In genomic region chr5:80083115-80083890, GRCh38 we compare ENCODE assay signal across 8 cellular contexts. TPM values are rescaled to one million over a fixed set of nuclear protein-coding genes. Genes with fewer than 3 reads are reported as not detected.
A peak's percentile ranks its signal among the peaks of the same experiment; 100 is the strongest.
DNase-seq lines count a peak whose midpoint lies in the region; ATAC-seq, FAIRE-seq and TF ChIP-seq lines count a peak whose summit lies in the region.

No MANE protein-coding gene starts in this region.

- no peak for TF ChIP-seq POLR2A in endothelial cell of umbilical vein (IDR thresholded peaks at IDR 0.05; ENCODE audit: low read depth, low read length)
- TF ChIP-seq POLR2A in transverse colon (IDR thresholded peaks at IDR 0.05): no peak

- dilution Hi-C loops in endothelial cell of umbilical vein (cut with MboI; ENCODE audit: extremely low pct_ligation_motif_present, low sequenced_read_pairs): no loop called here

- 13 to 46% methylated on average over 3 to 19 of the region's 19 CpGs for WGBS in transverse colon (ENCODE audit: low coverage in 1 of 2), 2 donors

- H3K9me3 ChIP-seq in endothelial cell of umbilical vein (replicated peaks; ENCODE audit: control insufficient read depth, insufficient read depth, low read length) (no peaks in the 10 kb centered on the region), transverse colon (no peaks in the 10 kb centered on the region)

- H3K4me2 ChIP-seq in endothelial cell of umbilical vein (ENCODE audit: insufficient read depth, low read length): peak overlapping the region; percentile 20

- TF ChIP-seq CTCF in endothelial cell of umbilical vein (IDR thresholded peaks at IDR 0.05; ENCODE audit: extremely low read depth in 1 of 2, insufficient read depth in 1 of 2, low read depth in 1 of 2, low read length in 2 of 2) (peak; percentile 45 to 51), transverse colon (IDR thresholded peaks at IDR 0.05) (peak; percentile 72 to 88 (median 78))

- intact Hi-C loops in endothelial cell of umbilical vein (cut with micrococcal nuclease) (loop anchor here (1.0 to 5.0 kb wide), 6 partner anchors 91 to 1059 kb away; partner anchors contain the start of gene MTX3), transverse colon (cut with DNase I; ENCODE audit: low total_unique reads) (loop anchor here (10.0 kb wide), 1 partner anchor 519 kb away; no protein-coding TSS in a partner anchor)

- no peaks in the 10 kb centered on the region for H4K20me1 ChIP-seq in endothelial cell of umbilical vein (replicated peaks; ENCODE audit: control insufficient read depth, extremely low read depth, insufficient read depth, low read length)

- peaks cover 18% of the 10 kb centered on the region for H3K4me1 Mint-ChIP-seq in activated CD4-positive, alpha-beta T cell treated with anti-CD3 and anti-CD28 coated beads, Interleukin-2, amount 10 ng/mL, durations not matched to agents 7 days and 5 days

- peak; percentile 79 for DNase-seq in DMS114 treated with DMSO at 0.1 percent for 48 hours (lab: John Stamatoyannopoulos, UW; ENCODE audit: unreplicated experiment)
- DNase-seq in NCI-H2227 treated with DMSO at 0.1 percent for 48 hours (lab: John Stamatoyannopoulos, UW): peak; percentile 48
- DNase-seq in activated CD4-positive, alpha-beta T cell treated with anti-CD3 and anti-CD28 coated beads, Interleukin-2, amount 10 ng/mL, durations not matched to agents 7 days and 5 days: no peak
- peak; percentile 64 for DNase-seq in endothelial cell of umbilical vein (ENCODE audit: low read depth, low spot score)
- DNase-seq in middle frontal gyrus (ENCODE audit: extremely low spot score, low spot score): peak; percentile 44
- no peak for DNase-seq in transverse colon

- POLR2A ChIA-PET in activated CD4-positive, alpha-beta T cell treated with anti-CD3 and anti-CD28 coated beads, Interleukin-2, amount 10 ng/mL, durations not matched to agents 7 days and 5 days (lab: Charles Lee): interaction anchor here (0.6 kb wide), 2 partner anchors 93 to 950 kb away, joined by 3 to 4 read pairs; no protein-coding TSS in a partner anchor
- POLR2A ChIA-PET in endothelial cell of umbilical vein (lab: Charles Lee): interaction anchor here (0.5 kb wide), 1 partner anchor 394 kb away, joined by 5 read pairs; no protein-coding TSS in a partner anchor

- ATAC-seq in HG02571 (IDR thresholded peaks at IDR 0.05; ENCODE audit: unreplicated experiment): peak; percentile 72
- no peak for ATAC-seq in HG03095 (IDR thresholded peaks at IDR 0.05; ENCODE audit: unreplicated experiment)

- in situ Hi-C loops in transverse colon (cut with MboI; ENCODE audit: low pct_ligation_motif_present in 1 of 4, low pct_unique_long_range_greater_than_20kb in 1 of 4, low sequenced_read_pairs in 3 of 4): no loop called here

- no peaks in the 10 kb centered on the region for H3K36me3 ChIP-seq in endothelial cell of umbilical vein (ENCODE audit: control insufficient read depth in 2 of 2, extremely low read depth in 1 of 2, insufficient read depth in 2 of 2, low read length in 2 of 2)
- no peaks in the 10 kb centered on the region for H3K36me3 ChIP-seq in transverse colon

- H3K27me3 ChIP-seq in endothelial cell of umbilical vein (ENCODE audit: control insufficient read depth in 2 of 2, insufficient read depth in 2 of 2, low read length in 2 of 2) (no peaks in the 10 kb centered on the region), transverse colon (no peaks in the 10 kb centered on the region)

- H2AFZ ChIP-seq in endothelial cell of umbilical vein (ENCODE audit: low read depth, low read length): peak overlapping the region; percentile 58

- BruUV-seq in endothelial cell of umbilical vein (replicated peaks; lab: Mats Ljungman, UMichigan): no TSS peak

- H3K27ac ChIP-seq in endothelial cell of umbilical vein (ENCODE audit: insufficient read depth, low read depth, low read length) (no peak overlapping the region), transverse colon (peak overlapping the region; percentile 39 to 78 (median 60))

- H3K27ac Mint-ChIP-seq in activated CD4-positive, alpha-beta T cell treated with anti-CD3 and anti-CD28 coated beads, Interleukin-2, amount 10 ng/mL, durations not matched to agents 7 days and 5 days: peak overlapping the region; percentile 78

- H3K27me3 Mint-ChIP-seq in activated CD4-positive, alpha-beta T cell treated with anti-CD3 and anti-CD28 coated beads, Interleukin-2, amount 10 ng/mL, durations not matched to agents 7 days and 5 days: no peaks in the 10 kb centered on the region

- no peaks in the 10 kb centered on the region for H3K4me1 ChIP-seq in endothelial cell of umbilical vein (ENCODE audit: control insufficient read depth, extremely low read depth, insufficient read depth, low read length)
- peaks cover 0 to 9% (median 4%) of the 10 kb centered on the region in 4 donors for H3K4me1 ChIP-seq in transverse colon

- FAIRE-seq in endothelial cell of umbilical vein (lab: Jason Lieb, UNC): peak; percentile 54

- no peaks in the 10 kb centered on the region for H3K9me1 ChIP-seq in endothelial cell of umbilical vein (replicated peaks; ENCODE audit: control insufficient read depth, extremely low read depth, insufficient read depth, low read length)

- TF ChIP-seq EP300 in transverse colon (IDR thresholded peaks at IDR 0.05; ENCODE audit: low read depth): no peak

- H3K9me3 Mint-ChIP-seq in activated CD4-positive, alpha-beta T cell treated with anti-CD3 and anti-CD28 coated beads, Interleukin-2, amount 10 ng/mL, durations not matched to agents 7 days and 5 days: no peaks in the 10 kb centered on the region

- CTCF ChIA-PET in activated CD4-positive, alpha-beta T cell treated with anti-CD3 and anti-CD28 coated beads, Interleukin-2, amount 10 ng/mL, durations not matched to agents 7 days and 5 days (lab: Charles Lee): interaction anchor here (0.5 to 2.8 kb wide), 33 partner anchors 9 to 1213 kb away, joined by 3 to 20 read pairs (median 3); no protein-coding TSS in a partner anchor
- CTCF ChIA-PET in endothelial cell of umbilical vein (lab: Charles Lee): interaction anchor here (0.5 to 4.5 kb wide), 83 partner anchors 9 to 1184 kb away, joined by 3 to 115 read pairs (median 4); partner anchors contain the start of genes ARSB, CMYA5, SERINC5 and ZFYVE16

- H3K4me3 Mint-ChIP-seq in activated CD4-positive, alpha-beta T cell treated with anti-CD3 and anti-CD28 coated beads, Interleukin-2, amount 10 ng/mL, durations not matched to agents 7 days and 5 days: peak overlapping the region; percentile 70

- H3K9ac ChIP-seq in endothelial cell of umbilical vein (replicated peaks; ENCODE audit: extremely low read depth, insufficient read depth, low read length): no peak overlapping the region

- H3K79me2 ChIP-seq in endothelial cell of umbilical vein (ENCODE audit: control insufficient read depth, insufficient read depth, low read length): no peaks in the 10 kb centered on the region

- no peaks in the 10 kb centered on the region for H3K36me3 Mint-ChIP-seq in activated CD4-positive, alpha-beta T cell treated with anti-CD3 and anti-CD28 coated beads, Interleukin-2, amount 10 ng/mL, durations not matched to agents 7 days and 5 days (ENCODE audit: low read depth)

- H3K4me3 ChIP-seq in endothelial cell of umbilical vein (replicated peaks in 1 of 3; ENCODE audit: insufficient read depth in 1 of 3, low read depth in 1 of 3, low read length in 3 of 3) (peak overlapping the region in 1 of 3 experiments; percentile 23), transverse colon (peak overlapping the region in 1 of 4 donors; percentile 36)

TF ChIP-seq in endothelial cell of umbilical vein, 7 proteins besides CTCF, POLR2A, EP300 and RAD21:
- TF ChIP-seq JUN (IDR thresholded peaks at IDR 0.05; ENCODE audit: borderline replicate concordance, insufficient read depth, insufficient read length, low read depth): no peak
- TF ChIP-seq GATA2 (IDR thresholded peaks at IDR 0.05; ENCODE audit: insufficient read depth, insufficient read length, low read depth, low read length): no peak
- TF ChIP-seq MYC (IDR thresholded peaks at IDR 0.05; ENCODE audit: low read depth, low read length): no peak
- no peak for TF ChIP-seq POLR2AphosphoS5 (IDR thresholded peaks at IDR 0.05; ENCODE audit: insufficient read depth, low read depth, low read length)
- no peak for TF ChIP-seq FOS (IDR thresholded peaks at IDR 0.05; ENCODE audit: borderline replicate concordance, insufficient read depth, low read length)
- TF ChIP-seq EZH2 (IDR thresholded peaks at IDR 0.05; ENCODE audit: borderline replicate concordance, low read depth, low read length, severe bottlenecking): no peak
- TF ChIP-seq MAX (IDR thresholded peaks at IDR 0.05; ENCODE audit: insufficient read depth, insufficient read length): no peak

RNA-seq across cellular contexts. Expression of gene THBS4, which starts 48.2 kb away (rescaled TPM):
- under 1 TPM; 0.64 to 0.85 TPM for total RNA-seq in activated CD4-positive, alpha-beta T cell treated with anti-CD3 and anti-CD28 coated beads, Interleukin-2, amount 10 ng/mL, durations not matched to agents 7 days and 5 days
- total RNA-seq in endothelial cell of umbilical vein: not detected in 2 replicates
- not detected in 2 replicates for polyA plus RNA-seq in endothelial cell of umbilical vein
- polyA plus RNA-seq in endothelial cell of umbilical vein (2011; cell fraction: cytosol; rRNA removed): 0.03 and 0.06 TPM in 2 replicates
- polyA plus RNA-seq in endothelial cell of umbilical vein (2011; cell fraction: nucleus; rRNA removed): 0.07 TPM in 1 of 2 replicates, not detected in the other
- polyA plus RNA-seq in endothelial cell of umbilical vein (2012): not detected in 2 replicates
- polyA minus RNA-seq in endothelial cell of umbilical vein: not detected in 2 replicates
- not detected for polyA minus RNA-seq in endothelial cell of umbilical vein (2011; cell fraction: cytosol; rRNA and poly(A)+ RNA removed)
- polyA minus RNA-seq in endothelial cell of umbilical vein (2011; cell fraction: nucleus; rRNA and poly(A)+ RNA removed): not detected in 2 replicates
- total RNA-seq in transverse colon: 100 to 1,000 TPM in 1 of 4 donors, 10 to 100 TPM in 1, 1 to 10 TPM in 2; 5.3 to 116 (median 9.1) TPM

Comparison
In these comparisons a context has a peak if more than half of its experiments do, and no peak if none do; other contexts are left out.
1. DNase-seq: peak in DMS114 treated with DMSO at 0.1 percent for 48 hours (single experiment), NCI-H2227 treated with DMSO at 0.1 percent for 48 hours (single experiment), endothelial cell of umbilical vein (single experiment) and middle frontal gyrus (single experiment); none in activated CD4-positive, alpha-beta T cell treated with anti-CD3 and anti-CD28 coated beads, Interleukin-2, amount 10 ng/mL, durations not matched to agents 7 days and 5 days (single experiment) and transverse colon (single experiment).